8 cellular contexts compared by ENCODE assay signal in the genomic region with DNA sequence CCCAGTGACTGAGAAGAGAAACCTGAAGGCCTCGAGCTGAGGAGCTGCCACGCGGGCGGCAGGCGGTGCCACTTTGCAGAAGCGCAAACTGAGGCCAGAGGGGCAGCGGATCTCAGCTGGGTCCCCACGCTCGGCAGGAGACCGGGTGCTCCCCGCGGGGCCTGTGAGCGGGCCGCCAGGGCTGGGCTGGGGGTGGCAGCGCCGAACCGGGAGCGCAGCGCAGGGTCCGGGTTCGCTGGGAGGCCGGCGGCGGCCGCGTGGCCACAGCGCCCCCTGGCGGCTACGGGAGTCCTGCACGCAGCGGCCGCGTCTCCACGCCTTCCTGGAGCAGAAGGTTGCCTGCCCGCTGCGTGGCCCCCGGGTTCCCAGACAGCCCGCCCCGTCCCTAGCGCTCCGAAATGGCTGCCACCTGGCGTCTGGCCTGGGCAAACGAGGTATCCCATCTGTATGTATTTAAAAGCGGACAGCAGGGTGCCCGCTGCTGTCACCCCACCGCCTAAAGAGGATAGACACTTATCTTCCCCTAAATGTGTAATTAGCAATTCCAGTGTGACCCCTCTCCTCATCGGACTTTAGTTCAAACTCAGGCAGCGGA.
DNase-seq lines count a peak whose midpoint lies in the region; ATAC-seq and TF ChIP-seq lines count a peak whose summit lies in the region.

No MANE protein-coding gene starts in this region.

- H3K9ac ChIP-seq in duodenal mucosa (ENCODE audit: low read depth in 1 of 2, low read length in 2 of 2), result no peak overlapping the region

- H3K4me1 ChIP-seq in duodenal mucosa (ENCODE audit: control insufficient read depth in 1 of 2, insufficient read depth in 2 of 2, low read length in 2 of 2) (peaks cover 3 to 14% of the 10 kb centered on the region in 2 donors), lower lobe of right lung (peaks cover 13% of the 10 kb centered on the region)

- no peak overlapping the region for H3K27ac ChIP-seq in duodenal mucosa (ENCODE audit: low read depth, low read length)
- peak overlapping the region; percentile 58 for H3K27ac ChIP-seq in lower lobe of right lung

- DNase-seq in GDM1 (lab: John Stamatoyannopoulos, UW) (peak; percentile 27), NCI-H345 (lab: John Stamatoyannopoulos, UW) (peak; percentile 68), lower lobe of right lung (peak; percentile 84)
- DNase-seq in activated CD4-positive, alpha-beta T cell treated with anti-CD3 and anti-CD28 coated beads, Interleukin-2, amount 50 U/mL, for 1 hour, result peak; percentile 55
- peak; percentile 17 for DNase-seq in stimulated activated CD8-positive, alpha-beta memory T cell treated with anti-CD3 and anti-CD28 coated beads, Interleukin-12 subunit alpha, Interleukin-12 subunit beta, amount 100 ng/mL, for 4 hours (ENCODE audit: low read depth)

- H3K4me3 ChIP-seq in duodenal mucosa (ENCODE audit: low read depth in 1 of 2, low read length in 2 of 2) (peak overlapping the region; percentile 25 to 43), lower lobe of right lung (peak overlapping the region; percentile 39)

- H3K9me3 ChIP-seq in duodenal mucosa (ENCODE audit: control insufficient read depth in 1 of 2, low read length in 2 of 2) (no peaks in the 10 kb centered on the region), lower lobe of right lung (no peaks in the 10 kb centered on the region)

- TF ChIP-seq CTCF in lower lobe of right lung (IDR thresholded peaks at IDR 0.05), result peak; percentile 97

- H3K27me3 ChIP-seq in duodenal mucosa (ENCODE audit: control insufficient read depth in 1 of 2, insufficient read depth in 2 of 2, low read length in 2 of 2) (peaks cover 0 to 2% of the 10 kb centered on the region in 2 donors), lower lobe of right lung (ENCODE audit: low read depth) (no peaks in the 10 kb centered on the region)

- ATAC-seq in HG02798 (IDR thresholded peaks at IDR 0.05; ENCODE audit: poor library complexity, unreplicated experiment) (peak; percentile 65), lower lobe of right lung (peak; percentile 79 to 82), HG02763 (IDR thresholded peaks at IDR 0.05; ENCODE audit: unreplicated experiment) (no peak)

- intact Hi-C loops in lower lobe of right lung (cut with DNase I), result no loop called here

- H3K36me3 ChIP-seq in duodenal mucosa (ENCODE audit: control insufficient read depth in 1 of 2, insufficient read depth in 2 of 2, low read length in 2 of 2), result no peaks in the 10 kb centered on the region
- no peaks in the 10 kb centered on the region for H3K36me3 ChIP-seq in lower lobe of right lung

Comparison
In these comparisons a context has a peak if more than half of its experiments do, and no peak if none do; other contexts are left out.
1. DNase-seq: peak in every context shown above with its lines; median percentile 84 in lower lobe of right lung; 68 in NCI-H345; 55 in activated CD4-positive, alpha-beta T cell treated with anti-CD3 and anti-CD28 coated beads, Interleukin-2, amount 50 U/mL, for 1 hour; 27 in GDM1; 17 in stimulated activated CD8-positive, alpha-beta memory T cell treated with anti-CD3 and anti-CD28 coated beads, Interleukin-12 subunit alpha, Interleukin-12 subunit beta, amount 100 ng/mL, for 4 hours.